ENCODE assay signal across 15 cellular contexts in genomic region chr2:160256511-160256910, GRCh38. TPM values are rescaled to one million over a fixed set of nuclear protein-coding genes. Genes with fewer than 3 reads are reported as not detected.
"Had no signal": no experiment of that assay in that cellular context is flagged by ENCODE, and none has a peak within 500 bp of the region (broad histone marks: within the 10 kb centered on the region; RNA-seq: fewer than 3 reads in every experiment).

No MANE protein-coding gene starts in this region.

- H3K27me3 Mint-ChIP-seq: T-cell had no signal

- H3K4me3 Mint-ChIP-seq: activated naive CD8-positive, alpha-beta T cell treated with anti-CD3 and anti-CD28 coated beads, Interleukin-2, amount 50 U/mL, for 24 hours; activated T-helper 1 cell treated with anti-CD3 and anti-CD28 coated beads, Interleukin-12 subunit alpha, Interleukin-12 subunit beta, Interleukin-2, Interleukin-4 antibody, amounts not matched to agents 30 ng/mL and 10 ng/mL and 1 ng/mL, durations not matched to agents 14 hours and 24 hours and 36 hours; neural crest cell; T-cell had no signal

- H3K4me3 ChIP-seq: coronary artery, left ventricle myocardium inferior, ovary, stomach, uterus had no signal

- H3K27me3 ChIP-seq: ovary, stomach, uterus had no signal

- ATAC-seq: activated naive CD8-positive, alpha-beta T cell treated with anti-CD3 and anti-CD28 coated beads, Interleukin-2, amount 50 U/mL, for 24 hours; T-cell had no signal

- H3K9me3 ChIP-seq: left ventricle myocardium inferior, ovary, stomach, uterus had no signal

- DNase-seq: activated CD4-positive, alpha-beta T cell treated with anti-CD3 and anti-CD28 coated beads for 48 hours; activated naive CD4-positive, alpha-beta T cell treated with Interleukin-2 at 50 U/mL for 16 hours; activated naive CD8-positive, alpha-beta T cell treated with anti-CD3 and anti-CD28 coated beads, Interleukin-2, amount 50 U/mL, for 24 hours; caudate nucleus; effector CD8-positive, alpha-beta T cell; left ventricle myocardium inferior; mesendoderm; ovary; stomach; T-cell; T1000; uterus had no signal

- H3K27ac ChIP-seq: coronary artery, left ventricle myocardium inferior, ovary, stomach, uterus had no signal

- H3K4me1 Mint-ChIP-seq: activated naive CD8-positive, alpha-beta T cell treated with anti-CD3 and anti-CD28 coated beads, Interleukin-2, amount 50 U/mL, for 24 hours; neural crest cell; T-cell had no signal

- H3K36me3 Mint-ChIP-seq: T-cell had no signal

- H3K36me3 ChIP-seq: left ventricle myocardium inferior, ovary, stomach, uterus had no signal

- H3K27ac Mint-ChIP-seq: activated naive CD8-positive, alpha-beta T cell treated with anti-CD3 and anti-CD28 coated beads, Interleukin-2, amount 50 U/mL, for 24 hours; activated T-helper 1 cell treated with anti-CD3 and anti-CD28 coated beads, Interleukin-12 subunit alpha, Interleukin-12 subunit beta, Interleukin-2, Interleukin-4 antibody, amounts not matched to agents 30 ng/mL and 10 ng/mL and 1 ng/mL, durations not matched to agents 14 hours and 24 hours and 36 hours; T-cell had no signal

- H3K4me1 ChIP-seq: uterus had no signal

- H3K9me3 Mint-ChIP-seq: activated T-helper 1 cell treated with anti-CD3 and anti-CD28 coated beads, Interleukin-12 subunit alpha, Interleukin-12 subunit beta, Interleukin-2, Interleukin-4 antibody, amounts not matched to agents 30 ng/mL and 10 ng/mL and 1 ng/mL, durations not matched to agents 14 hours and 24 hours and 36 hours; neural crest cell had no signal

RNA-seq across cellular contexts. Expression of gene ITGB6, which starts 56.4 kb away (rescaled TPM):
- total RNA-seq: activated T-helper 1 cell treated with anti-CD3 and anti-CD28 coated beads, Interleukin-12 subunit alpha, Interleukin-12 subunit beta, Interleukin-2, Interleukin-4 antibody, amounts not matched to agents 30 ng/mL and 10 ng/mL and 1 ng/mL, durations not matched to agents 14 hours and 24 hours and 36 hours; neural crest cell had no signal
